In the genomic region with DNA sequence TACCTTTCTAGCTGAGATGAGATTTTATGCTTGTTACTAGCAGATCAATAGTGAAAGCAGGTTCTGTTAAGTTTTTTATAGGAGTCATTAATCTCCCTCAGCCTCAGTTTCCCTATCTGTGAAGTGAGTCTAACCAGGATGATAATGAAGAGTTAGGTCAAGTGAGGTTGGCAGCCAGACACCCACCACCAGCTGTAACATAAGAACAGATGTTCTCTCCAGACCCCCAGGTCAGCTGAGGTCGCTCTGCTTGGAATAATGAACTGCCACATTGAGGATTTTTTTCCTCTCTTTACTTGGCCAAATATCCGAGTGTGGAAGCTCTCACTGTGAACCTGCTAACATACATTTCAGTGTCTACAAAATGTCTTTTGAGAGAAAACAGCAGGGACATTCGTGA, we compare ENCODE assay signal across 1 cellular context.
TF ChIP-seq lines count a peak whose summit lies in the region.

No MANE protein-coding gene starts in this region.

TF ChIP-seq in SK-N-SH treated with all-trans-retinoic acid at 6 μM for 48 hours, 23 proteins besides CTCF, POLR2A, EP300 and RAD21 (continued from another document):
- TF ChIP-seq, protein P1, sequence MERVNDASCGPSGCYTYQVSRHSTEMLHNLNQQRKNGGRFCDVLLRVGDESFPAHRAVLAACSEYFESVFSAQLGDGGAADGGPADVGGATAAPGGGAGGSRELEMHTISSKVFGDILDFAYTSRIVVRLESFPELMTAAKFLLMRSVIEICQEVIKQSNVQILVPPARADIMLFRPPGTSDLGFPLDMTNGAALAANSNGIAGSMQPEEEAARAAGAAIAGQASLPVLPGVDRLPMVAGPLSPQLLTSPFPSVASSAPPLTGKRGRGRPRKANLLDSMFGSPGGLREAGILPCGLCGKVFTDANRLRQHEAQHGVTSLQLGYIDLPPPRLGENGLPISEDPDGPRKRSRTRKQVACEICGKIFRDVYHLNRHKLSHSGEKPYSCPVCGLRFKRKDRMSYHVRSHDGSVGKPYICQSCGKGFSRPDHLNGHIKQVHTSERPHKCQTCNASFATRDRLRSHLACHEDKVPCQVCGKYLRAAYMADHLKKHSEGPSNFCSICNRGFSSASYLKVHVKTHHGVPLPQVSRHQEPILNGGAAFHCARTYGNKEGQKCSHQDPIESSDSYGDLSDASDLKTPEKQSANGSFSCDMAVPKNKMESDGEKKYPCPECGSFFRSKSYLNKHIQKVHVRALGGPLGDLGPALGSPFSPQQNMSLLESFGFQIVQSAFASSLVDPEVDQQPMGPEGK (CRISPR knock-in tag; IDR thresholded peaks at IDR 0.05; ENCODE audit: borderline replicate concordance) = no peak
- no peak for TF ChIP-seq CSDC2 (CRISPR knock-in tag; IDR thresholded peaks at IDR 0.05)
- TF ChIP-seq ISL1 (CRISPR knock-in tag; IDR thresholded peaks at IDR 0.05) = no peak
- TF ChIP-seq TOX (CRISPR knock-in tag; IDR thresholded peaks at IDR 0.05; ENCODE audit: borderline replicate concordance) = no peak
- TF ChIP-seq GLIS3 (CRISPR knock-in tag; IDR thresholded peaks at IDR 0.05) = no peak
- TF ChIP-seq, protein P2, sequence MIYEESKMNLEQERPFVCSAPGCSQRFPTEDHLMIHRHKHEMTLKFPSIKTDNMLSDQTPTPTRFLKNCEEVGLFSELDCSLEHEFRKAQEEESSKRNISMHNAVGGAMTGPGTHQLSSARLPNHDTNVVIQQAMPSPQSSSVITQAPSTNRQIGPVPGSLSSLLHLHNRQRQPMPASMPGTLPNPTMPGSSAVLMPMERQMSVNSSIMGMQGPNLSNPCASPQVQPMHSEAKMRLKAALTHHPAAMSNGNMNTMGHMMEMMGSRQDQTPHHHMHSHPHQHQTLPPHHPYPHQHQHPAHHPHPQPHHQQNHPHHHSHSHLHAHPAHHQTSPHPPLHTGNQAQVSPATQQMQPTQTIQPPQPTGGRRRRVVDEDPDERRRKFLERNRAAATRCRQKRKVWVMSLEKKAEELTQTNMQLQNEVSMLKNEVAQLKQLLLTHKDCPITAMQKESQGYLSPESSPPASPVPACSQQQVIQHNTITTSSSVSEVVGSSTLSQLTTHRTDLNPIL (CRISPR knock-in tag; IDR thresholded peaks at IDR 0.05; ENCODE audit: low read depth) = no peak
- no peak for TF ChIP-seq ZNF70 (CRISPR knock-in tag; IDR thresholded peaks at IDR 0.05)
- TF ChIP-seq RARB (CRISPR knock-in tag; IDR thresholded peaks at IDR 0.05) = no peak
TF ChIP-seq in SK-N-SH treated with all-trans-retinoic acid at 6 μM for 48 hours: peak in this region for 0.
